30 cellular contexts compared by ENCODE assay signal in the genomic region with DNA sequence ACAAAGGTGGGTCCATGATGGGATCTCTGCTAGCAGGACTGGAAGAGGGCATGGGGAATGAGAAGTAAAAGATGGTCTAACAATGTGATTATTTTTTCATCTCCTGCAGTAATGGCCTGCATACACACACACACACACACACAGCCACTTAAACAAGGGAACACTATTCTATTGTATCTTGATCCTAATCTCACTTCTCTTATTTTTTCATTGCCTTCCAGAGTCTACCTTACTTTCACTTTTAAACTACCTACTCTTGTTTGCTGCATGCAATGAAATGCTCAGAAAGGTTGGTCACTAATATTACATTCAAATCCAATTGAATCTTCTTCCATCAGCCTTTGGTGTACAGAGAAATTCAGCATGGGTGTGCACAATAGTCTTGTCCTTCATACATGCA.
"Had no signal": no experiment of that assay in that cellular context is flagged by ENCODE, and none has a peak within 500 bp of the region (broad histone marks: within the 10 kb centered on the region; RNA-seq: fewer than 3 reads in every experiment).

No MANE protein-coding gene starts in this region.

- H3K4me1 Mint-ChIP-seq: activated CD4-positive, alpha-beta memory T cell treated with anti-CD3 and anti-CD28 coated beads, Interleukin-2, amount 10 ng/mL, durations not matched to agents 7 days and 5 days; activated CD4-positive, alpha-beta T cell treated with anti-CD3 and anti-CD28 coated beads for 36 hours; activated naive CD8-positive, alpha-beta T cell treated with anti-CD3 and anti-CD28 coated beads, Interleukin-2, amount 10 ng/mL, durations not matched to agents 7 days and 5 days; activated T-helper 17 cell treated with anti-CD3 and anti-CD28 coated beads, Interleukin-2, amount 50 U/mL, for 72 hours; T-helper 17 cell had no signal

- H3K4me1 ChIP-seq: adrenal gland, breast epithelium, colonic mucosa, SJSA1 had no signal

- H3K4me3 Mint-ChIP-seq: activated CD4-positive, alpha-beta memory T cell treated with anti-CD3 and anti-CD28 coated beads, Interleukin-2, amount 10 ng/mL, durations not matched to agents 7 days and 5 days; activated CD4-positive, alpha-beta T cell treated with anti-CD3 and anti-CD28 coated beads for 36 hours; activated naive CD8-positive, alpha-beta T cell treated with anti-CD3 and anti-CD28 coated beads, Interleukin-2, amount 10 ng/mL, durations not matched to agents 7 days and 5 days; activated T-helper 17 cell treated with anti-CD3 and anti-CD28 coated beads, Interleukin-2, amount 50 U/mL, for 72 hours; T-helper 17 cell had no signal

- H3K27me3 ChIP-seq: adrenal gland, breast epithelium, colonic mucosa, SJSA1 had no signal

- DNase-seq: activated CD4-positive, alpha-beta memory T cell treated with anti-CD3 and anti-CD28 coated beads, Interleukin-2, amount 10 ng/mL, durations not matched to agents 7 days and 5 days; activated CD4-positive, alpha-beta T cell treated with anti-CD3 and anti-CD28 coated beads for 36 hours; activated CD4-positive, alpha-beta T cell treated with anti-CD3 and anti-CD28 coated beads, Interleukin-2, amount 50 U/mL, for 1 hour; activated CD4-positive, CD25-positive, alpha-beta regulatory T cell; activated gamma-delta T cell treated with Interleukin-2 at 50 U/mL for 16 hours; activated naive CD4-positive, alpha-beta T cell treated with anti-CD3 and anti-CD28 coated beads, Interleukin-2, amount 50 U/mL, for 16 hours; activated naive CD8-positive, alpha-beta T cell treated with anti-CD3 and anti-CD28 coated beads, Interleukin-2, amount 10 ng/mL, durations not matched to agents 7 days and 5 days; activated T-cell treated with anti-CD3 and anti-CD28 coated beads for 4 hours; activated T-cell treated with anti-CD3 and anti-CD28 coated beads, Interleukin-2, amount 50 U/mL, for 48 hours; adrenal gland; anterior cingulate cortex; caudate nucleus; colonic mucosa; NCI-H1092; NCI-H1417; NCI-H1930; NCI-H2171; NCI-H2227 treated with DMSO at 0.1 percent for 48 hours; NCI-H446 treated with DMSO at 0.1 percent for 48 hours; NCI-H526; NCI-H774; PC-3; SHP77; T-helper 17 cell; T-helper 9 cell had no signal

- H3K36me3 ChIP-seq: adrenal gland, breast epithelium, colonic mucosa, SJSA1 had no signal

- ATAC-seq: activated CD4-positive, alpha-beta T cell treated with anti-CD3 and anti-CD28 coated beads for 36 hours; activated T-helper 17 cell treated with anti-CD3 and anti-CD28 coated beads, Interleukin-2, amount 50 U/mL, for 72 hours; PC-3; SK-N-SH treated with all-trans-retinoic acid at 6 μM for 48 hours; T-helper 17 cell had no signal

- H3K27ac Mint-ChIP-seq: activated CD4-positive, alpha-beta memory T cell treated with anti-CD3 and anti-CD28 coated beads, Interleukin-2, amount 10 ng/mL, durations not matched to agents 7 days and 5 days; activated CD4-positive, alpha-beta T cell treated with anti-CD3 and anti-CD28 coated beads for 36 hours; activated naive CD8-positive, alpha-beta T cell treated with anti-CD3 and anti-CD28 coated beads, Interleukin-2, amount 10 ng/mL, durations not matched to agents 7 days and 5 days; activated T-helper 17 cell treated with anti-CD3 and anti-CD28 coated beads, Interleukin-2, amount 50 U/mL, for 72 hours; T-helper 17 cell had no signal

- H3K4me3 ChIP-seq: adrenal gland, breast epithelium, colonic mucosa, SJSA1 had no signal

- H3K36me3 Mint-ChIP-seq: activated naive CD8-positive, alpha-beta T cell treated with anti-CD3 and anti-CD28 coated beads, Interleukin-2, amount 10 ng/mL, durations not matched to agents 7 days and 5 days had no signal

- H3K9me3 ChIP-seq: adrenal gland, breast epithelium, colonic mucosa, SJSA1 had no signal

- H3K27ac ChIP-seq: adrenal gland, breast epithelium, colonic mucosa, SJSA1, VCaP had no signal

- H3K27me3 Mint-ChIP-seq: activated CD4-positive, alpha-beta memory T cell treated with anti-CD3 and anti-CD28 coated beads, Interleukin-2, amount 10 ng/mL, durations not matched to agents 7 days and 5 days; activated CD4-positive, alpha-beta T cell treated with anti-CD3 and anti-CD28 coated beads for 36 hours; activated naive CD8-positive, alpha-beta T cell treated with anti-CD3 and anti-CD28 coated beads, Interleukin-2, amount 10 ng/mL, durations not matched to agents 7 days and 5 days; activated T-helper 17 cell treated with anti-CD3 and anti-CD28 coated beads, Interleukin-2, amount 50 U/mL, for 72 hours; T-helper 17 cell had no signal
